In genomic region chr19:3365447-3366103, GRCh38 we compare ENCODE assay signal across 8 cellular contexts. TPM values are rescaled to one million over a fixed set of nuclear protein-coding genes. Genes with fewer than 3 reads are reported as not detected.
DNase-seq lines count a peak whose midpoint lies in the region; ATAC-seq, FAIRE-seq and TF ChIP-seq lines count a peak whose summit lies in the region.

No MANE protein-coding gene starts in this region.

- no peak for FAIRE-seq in kidney (lab: Jason Lieb, UNC)

- no peak for TF ChIP-seq CTCF in GM10266 (IDR thresholded peaks at IDR 0.05; ENCODE audit: control insufficient read depth, insufficient read depth, low read depth, missing control alignments)
- no peak for TF ChIP-seq CTCF in kidney (IDR thresholded peaks at IDR 0.05; ENCODE audit: borderline replicate concordance, extremely low read depth, insufficient read depth)

- ATAC-seq in HG03520 (IDR thresholded peaks at IDR 0.05; ENCODE audit: unreplicated experiment) = no peak
- ATAC-seq in GM18519 (IDR thresholded peaks at IDR 0.05; ENCODE audit: low FRiP score, unreplicated experiment) = no peak

- intact Hi-C loops in kidney (cut with DNase I) = no loop called here

- DNase-seq in GM10266 (ENCODE audit: extremely low spot score) (peak; percentile 45), NCI-H2196 (lab: John Stamatoyannopoulos, UW; ENCODE audit: unreplicated experiment) (peak; percentile 64), astrocyte of the hippocampus (ENCODE audit: low read depth, low spot score) (peak; percentile 78), kidney (peak; percentile 90)
- DNase-seq in activated CD8-positive, alpha-beta memory T cell treated with anti-CD3 and anti-CD28 coated beads, Interleukin-2, amount 50 U/mL, for 4 hours = no peak

- H3K4me1 ChIP-seq in kidney (ENCODE audit: control insufficient read depth in 1 of 2, insufficient read depth in 1 of 2, low read depth in 1 of 2, low read length in 2 of 2) = peaks cover 37 to 40% of the 10 kb centered on the region in 2 donors
- peaks cover 72% of the 10 kb centered on the region for H3K4me1 ChIP-seq in stomach smooth muscle (ENCODE audit: control insufficient read depth, insufficient read depth, low read length)

- no peaks in the 10 kb centered on the region for H3K27me3 ChIP-seq in stomach smooth muscle (ENCODE audit: control insufficient read depth in 1 of 2, insufficient read depth in 2 of 2, low read length in 2 of 2)

- H3K4me3 ChIP-seq in kidney (ENCODE audit: low read length in 2 of 2) = peak overlapping the region; percentile 60 to 69
- peak overlapping the region; percentile 68 to 77 for H3K4me3 ChIP-seq in stomach smooth muscle (ENCODE audit: low read length in 2 of 2)

- H3K36me3 ChIP-seq in kidney (ENCODE audit: control insufficient read depth in 1 of 2, insufficient read depth in 2 of 2, low read length in 2 of 2) = no peaks in the 10 kb centered on the region
- no peaks in the 10 kb centered on the region for H3K36me3 ChIP-seq in stomach smooth muscle (ENCODE audit: control insufficient read depth in 2 of 2, insufficient read depth in 2 of 2, low read length in 2 of 2)

- no peaks in the 10 kb centered on the region for H3K9me3 ChIP-seq in kidney (ENCODE audit: control insufficient read depth in 1 of 2, low read length in 2 of 2)
- no peaks in the 10 kb centered on the region for H3K9me3 ChIP-seq in stomach smooth muscle (ENCODE audit: control insufficient read depth in 2 of 2, low read length in 2 of 2)

- peak overlapping the region in 1 of 2 donors; percentile 58 for H3K9ac ChIP-seq in kidney (ENCODE audit: low read length in 2 of 2)
- H3K9ac ChIP-seq in stomach smooth muscle (ENCODE audit: low read length in 2 of 2) = peak overlapping the region; percentile 79 to 97

- H3K27ac ChIP-seq in kidney (ENCODE audit: low read depth in 2 of 2, low read length in 2 of 2) (peak overlapping the region; percentile 89 to 94), stomach smooth muscle (ENCODE audit: low read length) (peak overlapping the region; percentile 97)

RNA-seq across cellular contexts. Expression of gene NFIC, which starts 0.8 kb away (rescaled TPM):
- total RNA-seq in kidney = 173 TPM
- 20.3 TPM for polyA plus RNA-seq in kidney (ENCODE audit: insufficient read depth, low read depth, low replicate concordance)
